ENCODE assay signal across 15 cellular contexts in genomic region chr5:39400711-39401385, GRCh38. TPM values are rescaled to one million over a fixed set of nuclear protein-coding genes. Genes with fewer than 3 reads are reported as not detected.
A peak's percentile ranks its signal among the peaks of the same experiment; 100 is the strongest.
DNase-seq lines count a peak whose midpoint lies in the region; ATAC-seq, FAIRE-seq and TF ChIP-seq lines count a peak whose summit lies in the region.
"Had no signal": no experiment of that assay in that cellular context is flagged by ENCODE, and none has a peak within 500 bp of the region (broad histone marks: within the 10 kb centered on the region; RNA-seq: fewer than 3 reads in every experiment).

No MANE protein-coding gene starts in this region.

- FAIRE-seq in astrocyte (lab: Jason Lieb, UNC): no peak

- no peak for DNase-seq in astrocyte (ENCODE audit: low read depth)
- DNase-seq in left kidney (ENCODE audit: low read depth, low spot score): peak; percentile 57
- peak; percentile 70 for DNase-seq in renal cortical epithelial cell (ENCODE audit: low read depth)
- DNase-seq in COLO668 (lab: John Stamatoyannopoulos, UW; ENCODE audit: unreplicated experiment): no peak
- DNase-seq in NCI-H146 (lab: John Stamatoyannopoulos, UW): no peak
- DNase-seq in activated CD8-positive, alpha-beta memory T cell treated with anti-CD3 and anti-CD28 coated beads, Interleukin-2, amount 10 ng/mL, durations not matched to agents 7 days and 5 days: no peak
- DNase-seq: dermis blood vessel endothelial cell; H7; hippocampal formation; naive thymus-derived CD4-positive, alpha-beta T cell; Right ventricle myocardium superior had no signal

- H3K9me3 ChIP-seq in BLaER1 treated with 17β-estradiol and CSF1 and Interleukin-3, amounts not matched to agents 10 nM and 100 nM (replicated peaks in 1 of 11): peaks cover 0 to 6% (median 0%) of the 10 kb centered on the region in 11 experiments; a peak in 1 of 22 replicates
- no peaks in the 10 kb centered on the region for H3K9me3 ChIP-seq in astrocyte (ENCODE audit: insufficient read depth, low read depth, low read length)

- H3K4me3 Mint-ChIP-seq in astrocyte (ENCODE audit: unreplicated experiment): no peak overlapping the region
- no peak overlapping the region for H3K4me3 Mint-ChIP-seq in activated CD8-positive, alpha-beta memory T cell treated with anti-CD3 and anti-CD28 coated beads, Interleukin-2, amount 10 ng/mL, durations not matched to agents 7 days and 5 days
- H3K4me3 Mint-ChIP-seq: naive thymus-derived CD4-positive, alpha-beta T cell had no signal

- H2AFZ ChIP-seq in astrocyte (ENCODE audit: low read depth, low read length): no peak overlapping the region

- peak overlapping the region in 9 of 11 experiments; percentile 73 to 99 (median 91); a peak in 17 of 22 replicates for H3K27ac ChIP-seq in BLaER1 treated with 17β-estradiol and CSF1 and Interleukin-3, amounts not matched to agents 10 nM and 100 nM
- peak overlapping the region; percentile 96 for H3K27ac ChIP-seq in astrocyte (ENCODE audit: low read depth, low read length)

- peaks cover 11 to 93% (median 37%) of the 10 kb centered on the region in 10 experiments; a peak in 18 of 20 replicates for H3K4me1 ChIP-seq in BLaER1 treated with 17β-estradiol and CSF1 and Interleukin-3, amounts not matched to agents 10 nM and 100 nM
- peaks cover 26% of the 10 kb centered on the region for H3K4me1 ChIP-seq in astrocyte (ENCODE audit: insufficient read depth, low read length)

- TF ChIP-seq CTCF in astrocyte (IDR thresholded peaks at IDR 0.05; ENCODE audit: insufficient read depth, low read depth, low read length): no peak

- H3K27me3 Mint-ChIP-seq in astrocyte (ENCODE audit: low read depth, unreplicated experiment): no peaks in the 10 kb centered on the region
- peaks cover under 1% of the 10 kb centered on the region for H3K27me3 Mint-ChIP-seq in activated CD8-positive, alpha-beta memory T cell treated with anti-CD3 and anti-CD28 coated beads, Interleukin-2, amount 10 ng/mL, durations not matched to agents 7 days and 5 days

- peaks cover 10% of the 10 kb centered on the region for H3K36me3 Mint-ChIP-seq in astrocyte (ENCODE audit: low read depth, unreplicated experiment)
- H3K36me3 Mint-ChIP-seq in activated CD8-positive, alpha-beta memory T cell treated with anti-CD3 and anti-CD28 coated beads, Interleukin-2, amount 10 ng/mL, durations not matched to agents 7 days and 5 days: no peaks in the 10 kb centered on the region

- H3K4me1 Mint-ChIP-seq in astrocyte (ENCODE audit: low read depth, unreplicated experiment): peaks cover 33% of the 10 kb centered on the region
- peaks cover 2% of the 10 kb centered on the region for H3K4me1 Mint-ChIP-seq in activated CD8-positive, alpha-beta memory T cell treated with anti-CD3 and anti-CD28 coated beads, Interleukin-2, amount 10 ng/mL, durations not matched to agents 7 days and 5 days

- H3K9me3 Mint-ChIP-seq in astrocyte (ENCODE audit: unreplicated experiment): no peaks in the 10 kb centered on the region
- no peaks in the 10 kb centered on the region for H3K9me3 Mint-ChIP-seq in activated CD8-positive, alpha-beta memory T cell treated with anti-CD3 and anti-CD28 coated beads, Interleukin-2, amount 10 ng/mL, durations not matched to agents 7 days and 5 days (ENCODE audit: low read depth)
- H3K9me3 Mint-ChIP-seq: activated T-helper 2 cell treated with anti-CD3 and anti-CD28 coated beads, Interferon-gamma antibody, Interleukin-2, Interleukin-4, amounts not matched to agents 10 μg/mL and 5 μg/mL and 100 μg/mL, durations not matched to agents 14 hours and 24 hours and 36 hours; naive thymus-derived CD4-positive, alpha-beta T cell had no signal

- peaks cover 79% of the 10 kb centered on the region for H3K79me2 ChIP-seq in astrocyte (ENCODE audit: insufficient read depth, low read length)

- no peaks in the 10 kb centered on the region for H3K27me3 ChIP-seq in BLaER1 treated with 17β-estradiol and CSF1 and Interleukin-3, amounts not matched to agents 10 nM and 100 nM
- no peaks in the 10 kb centered on the region for H3K27me3 ChIP-seq in astrocyte (ENCODE audit: insufficient read depth, low read length)

- peaks cover 0 to 68% (median 0%) of the 10 kb centered on the region in 11 experiments; a peak in 9 of 22 replicates for H3K36me3 ChIP-seq in BLaER1 treated with 17β-estradiol and CSF1 and Interleukin-3, amounts not matched to agents 10 nM and 100 nM
- peaks cover 12% of the 10 kb centered on the region for H3K36me3 ChIP-seq in astrocyte (ENCODE audit: insufficient read depth, low read length)

- CTCF ChIA-PET in activated CD8-positive, alpha-beta memory T cell treated with anti-CD3 and anti-CD28 coated beads, Interleukin-2, amount 10 ng/mL, durations not matched to agents 7 days and 5 days (lab: Charles Lee): interaction anchor here (0.7 kb wide), 1 partner anchor 173 kb away, joined by 3 read pairs; no protein-coding TSS in a partner anchor

- peak overlapping the region in 4 of 11 experiments; percentile 80 to 85 (median 82); a peak in 9 of 22 replicates for H3K9ac ChIP-seq in BLaER1 treated with 17β-estradiol and CSF1 and Interleukin-3, amounts not matched to agents 10 nM and 100 nM
- H3K9ac ChIP-seq in astrocyte (ENCODE audit: low read length): peak overlapping the region; percentile 58

- peak overlapping the region in 6 of 11 experiments; percentile 71 to 92 (median 86); a peak in 11 of 22 replicates for H3K4me2 ChIP-seq in BLaER1 treated with 17β-estradiol and CSF1 and Interleukin-3, amounts not matched to agents 10 nM and 100 nM
- peak overlapping the region; percentile 55 for H3K4me2 ChIP-seq in astrocyte (ENCODE audit: low read length)

- H4K20me1 ChIP-seq in BLaER1 treated with 17β-estradiol and CSF1 and Interleukin-3, amounts not matched to agents 10 nM and 100 nM: peaks cover 0 to 80% (median 0%) of the 10 kb centered on the region in 11 experiments; a peak in 3 of 22 replicates
- H4K20me1 ChIP-seq in astrocyte (ENCODE audit: insufficient read depth, low read length): peaks cover 15% of the 10 kb centered on the region

- peak overlapping the region; percentile 94 for H3K27ac Mint-ChIP-seq in astrocyte (ENCODE audit: unreplicated experiment)
- H3K27ac Mint-ChIP-seq in activated CD8-positive, alpha-beta memory T cell treated with anti-CD3 and anti-CD28 coated beads, Interleukin-2, amount 10 ng/mL, durations not matched to agents 7 days and 5 days: no peak overlapping the region
- H3K27ac Mint-ChIP-seq: activated T-helper 2 cell treated with anti-CD3 and anti-CD28 coated beads, Interferon-gamma antibody, Interleukin-2, Interleukin-4, amounts not matched to agents 10 μg/mL and 5 μg/mL and 100 μg/mL, durations not matched to agents 14 hours and 24 hours and 36 hours; naive thymus-derived CD4-positive, alpha-beta T cell had no signal

- no peak for ATAC-seq in activated CD8-positive, alpha-beta memory T cell treated with anti-CD3 and anti-CD28 coated beads, Interleukin-2, amount 10 ng/mL, durations not matched to agents 7 days and 5 days
- no peak for ATAC-seq in HG03135 (IDR thresholded peaks at IDR 0.05; ENCODE audit: unreplicated experiment)
- ATAC-seq: activated CD4-positive, CD25-positive, alpha-beta regulatory T cell treated with anti-CD3 and anti-CD28 coated beads, Interleukin-2, amount 50 U/mL, for 24 hours; naive thymus-derived CD4-positive, alpha-beta T cell had no signal

- H3K4me3 ChIP-seq in BLaER1 treated with 17β-estradiol and CSF1 and Interleukin-3, amounts not matched to agents 10 nM and 100 nM: peak overlapping the region in 2 of 10 experiments; percentile 11 to 12; a peak in 2 of 20 replicates
- H3K4me3 ChIP-seq in astrocyte (ENCODE audit: insufficient read depth, low read depth, low read length): no peak overlapping the region

RNA-seq across cellular contexts. Expression of gene DAB2, which starts 23.9 kb away (rescaled TPM):
- total RNA-seq in astrocyte (76.8 and 84.5 TPM in 2 replicates), renal cortical epithelial cell (14.1 and 117 TPM in 2 replicates)
- not detected for total RNA-seq in activated CD8-positive, alpha-beta memory T cell treated with anti-CD3 and anti-CD28 coated beads, Interleukin-2, amount 10 ng/mL, durations not matched to agents 7 days and 5 days
- total RNA-seq: activated T-helper 2 cell treated with anti-CD3 and anti-CD28 coated beads, Interferon-gamma antibody, Interleukin-2, Interleukin-4, amounts not matched to agents 10 μg/mL and 5 μg/mL and 100 μg/mL, durations not matched to agents 14 hours and 24 hours and 36 hours had no signal

RNA-seq across cellular contexts. Expression of gene C9, which starts 36.6 kb away (rescaled TPM):
- total RNA-seq in astrocyte (0.07 TPM in 1 of 2 replicates, not detected in the other), renal cortical epithelial cell (0.20 TPM in 1 of 2 replicates, not detected in the other)
- not detected for total RNA-seq in activated CD8-positive, alpha-beta memory T cell treated with anti-CD3 and anti-CD28 coated beads, Interleukin-2, amount 10 ng/mL, durations not matched to agents 7 days and 5 days
- total RNA-seq: activated T-helper 2 cell treated with anti-CD3 and anti-CD28 coated beads, Interferon-gamma antibody, Interleukin-2, Interleukin-4, amounts not matched to agents 10 μg/mL and 5 μg/mL and 100 μg/mL, durations not matched to agents 14 hours and 24 hours and 36 hours; H7; naive thymus-derived CD4-positive, alpha-beta T cell; Right ventricle myocardium superior had no signal

Comparison
In these comparisons a context has a peak if more than half of its experiments do, and no peak if none do; other contexts are left out.
1. DNase-seq: peak in left kidney (single experiment) and renal cortical epithelial cell (single experiment); none in astrocyte (single experiment), COLO668 (single experiment), NCI-H146 (single experiment) and activated CD8-positive, alpha-beta memory T cell treated with anti-CD3 and anti-CD28 coated beads, Interleukin-2, amount 10 ng/mL, durations not matched to agents 7 days and 5 days (single experiment).
2. RNA of gene DAB2, which starts 23.9 kb away (total RNA-seq): 14.1 to 117 TPM in renal cortical epithelial cell and 76.8 to 84.5 TPM in astrocyte; not detected in activated CD8-positive, alpha-beta memory T cell treated with anti-CD3 and anti-CD28 coated beads, Interleukin-2, amount 10 ng/mL, durations not matched to agents 7 days and 5 days; every median in the first group is over 10 times any median in the second.